1 cellular context compared by ENCODE assay signal in the genomic region with DNA sequence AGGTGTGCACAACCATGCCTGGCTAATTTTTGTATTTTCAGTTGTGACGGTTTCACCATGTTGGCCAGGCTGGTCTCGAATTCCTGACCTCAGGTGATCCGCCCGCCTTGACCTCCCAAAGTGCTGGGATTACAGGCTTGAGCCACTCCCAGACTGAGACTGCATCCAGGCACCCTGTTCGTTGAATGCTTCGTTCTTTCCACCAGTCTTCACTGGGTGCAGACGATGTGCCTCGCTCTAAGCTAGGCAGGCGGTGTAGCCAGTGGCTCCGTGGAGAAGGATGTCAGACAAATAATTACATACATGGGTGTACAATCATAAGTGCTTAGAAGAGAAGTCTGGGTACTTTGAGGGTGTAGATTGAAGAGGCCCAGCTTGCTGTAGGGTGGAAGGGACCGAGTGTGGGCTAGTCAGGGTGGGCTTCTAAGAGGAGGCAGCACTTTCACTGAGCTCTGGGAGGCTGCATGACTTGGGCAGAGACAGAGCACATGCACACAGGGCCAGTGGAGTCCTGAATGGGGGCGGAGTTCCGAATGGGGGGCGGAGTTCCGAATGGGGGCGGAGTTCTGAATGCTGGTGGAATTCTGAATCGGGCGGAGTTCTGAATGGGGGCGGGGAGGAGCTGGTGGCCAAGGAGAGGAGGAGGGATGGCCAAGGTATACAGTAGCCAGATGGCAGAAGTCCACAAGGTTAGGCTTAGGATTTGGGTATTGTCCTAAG.
TF ChIP-seq lines count a peak whose summit lies in the region.

No MANE protein-coding gene starts in this region.

TF ChIP-seq in H1, 55 proteins besides CTCF, POLR2A, EP300 and RAD21:
- TF ChIP-seq TAF1 (IDR thresholded peaks at IDR 0.05; ENCODE audit: low read depth, low read length) (0 out of 2 replicates have a peak, but pooled peaks have one; percentile 26), SRF (IDR thresholded peaks at IDR 0.05; ENCODE audit: low read depth, low read length) (no peak), GABPA (IDR thresholded peaks at IDR 0.05; ENCODE audit: borderline replicate concordance, insufficient read depth, low read length) (no peak), TEAD4 (IDR thresholded peaks at IDR 0.05; ENCODE audit: low read depth, low read length) (peak; percentile 71; the same call in 1 of the 2 replicates), CHD7 (IDR thresholded peaks at IDR 0.05; ENCODE audit: insufficient replicate concordance, low read length) (no peak), SIX5 (IDR thresholded peaks at IDR 0.05; ENCODE audit: low read depth, low read length) (no peak)
- TF ChIP-seq, protein P1, sequence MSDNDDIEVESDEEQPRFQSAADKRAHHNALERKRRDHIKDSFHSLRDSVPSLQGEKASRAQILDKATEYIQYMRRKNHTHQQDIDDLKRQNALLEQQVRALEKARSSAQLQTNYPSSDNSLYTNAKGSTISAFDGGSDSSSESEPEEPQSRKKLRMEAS (IDR thresholded peaks at IDR 0.05): peak; percentile 77
